ENCODE assay signal across 27 cellular contexts in genomic region chr3:131608741-131609140, GRCh38.
"Had no signal": no experiment of that assay in that cellular context is flagged by ENCODE, and none has a peak within 500 bp of the region (broad histone marks: within the 10 kb centered on the region; RNA-seq: fewer than 3 reads in every experiment).

No MANE protein-coding gene starts in this region.

- H3K4me1 Mint-ChIP-seq: activated CD4-positive, alpha-beta memory T cell treated with anti-CD3 and anti-CD28 coated beads, Interleukin-2, amount 10 ng/mL, durations not matched to agents 7 days and 5 days; activated CD8-positive, alpha-beta memory T cell treated with anti-CD3 and anti-CD28 coated beads, Interleukin-2, amount 10 ng/mL, durations not matched to agents 7 days and 5 days; activated naive CD8-positive, alpha-beta T cell treated with anti-CD3 and anti-CD28 coated beads, Interleukin-2, amount 50 U/mL, for 24 hours; central memory CD8-positive, alpha-beta T cell; naive thymus-derived CD8-positive, alpha-beta T cell; neural progenitor cell; stimulated activated effector memory CD8-positive, alpha-beta T cell treated with anti-CD3 and anti-CD28 coated beads, Interleukin-12 subunit alpha, Interleukin-12 subunit beta, amount 100 ng/mL, for 72 hours had no signal

- FAIRE-seq: colon, keratinocyte, small intestine had no signal

- H3K4me1 ChIP-seq: breast epithelium, gastrocnemius medialis, heart left ventricle, neural progenitor cell, stomach, suprapubic skin, tibial nerve, uterus had no signal

- H3K27me3 ChIP-seq: breast epithelium, gastrocnemius medialis, heart left ventricle, neural progenitor cell, stomach, suprapubic skin, tibial nerve, uterus had no signal

- H3K36me3 ChIP-seq: breast epithelium, gastrocnemius medialis, heart left ventricle, neural progenitor cell, stomach, suprapubic skin, tibial nerve, uterus had no signal

- H3K36me3 Mint-ChIP-seq: activated CD8-positive, alpha-beta memory T cell treated with anti-CD3 and anti-CD28 coated beads, Interleukin-2, amount 10 ng/mL, durations not matched to agents 7 days and 5 days; naive thymus-derived CD8-positive, alpha-beta T cell; neural progenitor cell; stimulated activated effector memory CD8-positive, alpha-beta T cell treated with anti-CD3 and anti-CD28 coated beads, Interleukin-12 subunit alpha, Interleukin-12 subunit beta, amount 100 ng/mL, for 72 hours had no signal

- H3K27ac ChIP-seq: breast epithelium, gastrocnemius medialis, heart left ventricle, neural progenitor cell, stomach, suprapubic skin, tibial nerve, uterus had no signal

- H3K9me3 Mint-ChIP-seq: activated CD4-positive, alpha-beta memory T cell treated with anti-CD3 and anti-CD28 coated beads, Interleukin-2, amount 10 ng/mL, durations not matched to agents 7 days and 5 days; activated naive CD8-positive, alpha-beta T cell treated with anti-CD3 and anti-CD28 coated beads, Interleukin-2, amount 50 U/mL, for 24 hours; central memory CD8-positive, alpha-beta T cell; naive thymus-derived CD8-positive, alpha-beta T cell; neural progenitor cell; stimulated activated effector memory CD8-positive, alpha-beta T cell treated with anti-CD3 and anti-CD28 coated beads, Interleukin-12 subunit alpha, Interleukin-12 subunit beta, amount 100 ng/mL, for 72 hours had no signal

- H3K27ac Mint-ChIP-seq: activated CD4-positive, alpha-beta memory T cell treated with anti-CD3 and anti-CD28 coated beads, Interleukin-2, amount 10 ng/mL, durations not matched to agents 7 days and 5 days; activated CD8-positive, alpha-beta memory T cell treated with anti-CD3 and anti-CD28 coated beads, Interleukin-2, amount 10 ng/mL, durations not matched to agents 7 days and 5 days; activated naive CD8-positive, alpha-beta T cell treated with anti-CD3 and anti-CD28 coated beads, Interleukin-2, amount 50 U/mL, for 24 hours; naive thymus-derived CD8-positive, alpha-beta T cell; neural progenitor cell; stimulated activated effector memory CD8-positive, alpha-beta T cell treated with anti-CD3 and anti-CD28 coated beads, Interleukin-12 subunit alpha, Interleukin-12 subunit beta, amount 100 ng/mL, for 72 hours had no signal

- ATAC-seq: activated CD8-positive, alpha-beta memory T cell treated with anti-CD3 and anti-CD28 coated beads, Interleukin-2, amount 10 ng/mL, durations not matched to agents 7 days and 5 days; activated naive CD8-positive, alpha-beta T cell treated with anti-CD3 and anti-CD28 coated beads, Interleukin-2, amount 50 U/mL, for 24 hours; gastrocnemius medialis; heart left ventricle; left lobe of liver; naive thymus-derived CD8-positive, alpha-beta T cell; sciatic nerve; stimulated activated effector memory CD8-positive, alpha-beta T cell treated with anti-CD3 and anti-CD28 coated beads, Interleukin-12 subunit alpha, Interleukin-12 subunit beta, amount 100 ng/mL, for 72 hours had no signal

- H3K4me3 ChIP-seq: breast epithelium, gastrocnemius medialis, heart left ventricle, lung, neural progenitor cell, stomach, suprapubic skin, tibial nerve, uterus had no signal

- H3K4me3 Mint-ChIP-seq: activated CD4-positive, alpha-beta memory T cell treated with anti-CD3 and anti-CD28 coated beads, Interleukin-2, amount 10 ng/mL, durations not matched to agents 7 days and 5 days; activated CD8-positive, alpha-beta memory T cell treated with anti-CD3 and anti-CD28 coated beads, Interleukin-2, amount 10 ng/mL, durations not matched to agents 7 days and 5 days; activated naive CD8-positive, alpha-beta T cell treated with anti-CD3 and anti-CD28 coated beads, Interleukin-2, amount 50 U/mL, for 24 hours; central memory CD8-positive, alpha-beta T cell; naive thymus-derived CD8-positive, alpha-beta T cell; neural progenitor cell; stimulated activated effector memory CD8-positive, alpha-beta T cell treated with anti-CD3 and anti-CD28 coated beads, Interleukin-12 subunit alpha, Interleukin-12 subunit beta, amount 100 ng/mL, for 72 hours had no signal

- H3K9me3 ChIP-seq: breast epithelium, gastrocnemius medialis, heart left ventricle, stomach, suprapubic skin, tibial nerve, uterus had no signal

- DNase-seq: activated CD4-positive, alpha-beta memory T cell treated with anti-CD3 and anti-CD28 coated beads, Interleukin-2, amount 10 ng/mL, durations not matched to agents 7 days and 5 days; activated CD4-positive, alpha-beta T cell treated with anti-CD3 and anti-CD28 coated beads for 48 hours; activated CD8-positive, alpha-beta memory T cell treated with anti-CD3 and anti-CD28 coated beads, Interleukin-2, amount 10 ng/mL, durations not matched to agents 7 days and 5 days; activated effector memory CD4-positive, alpha-beta T cell treated with anti-CD3 and anti-CD28 coated beads, Interleukin-2, amount 50 U/mL, for 16 hours; activated naive CD4-positive, alpha-beta T cell treated with anti-CD3 and anti-CD28 coated beads, Interleukin-2, amount 50 U/mL, for 16 hours; activated naive CD8-positive, alpha-beta T cell treated with anti-CD3 and anti-CD28 coated beads, Interleukin-2, amount 50 U/mL, for 24 hours; activated T-cell treated with anti-CD3 and anti-CD28 coated beads for 4 hours; effector memory CD4-positive, alpha-beta T cell; gastrocnemius medialis; heart left ventricle; naive thymus-derived CD8-positive, alpha-beta T cell; posterior cingulate gyrus; small intestine; stimulated activated CD4-positive, alpha-beta T cell treated with anti-CD3 and anti-CD28 coated beads, Interleukin-2, amount 100 ng/mL, for 24 hours; stomach; uterus had no signal
